Comparison of ENCODE assay signal across 25 cellular contexts in genomic region chr1:3495776-3496745, GRCh38. TPM values are rescaled to one million over a fixed set of nuclear protein-coding genes. Genes with fewer than 3 reads are reported as not detected.
DNase-seq lines count a peak whose midpoint lies in the region; ATAC-seq and TF ChIP-seq lines count a peak whose summit lies in the region.
"Had no signal": no experiment of that assay in that cellular context is flagged by ENCODE, and none has a peak within 500 bp of the region (broad histone marks: within the 10 kb centered on the region; RNA-seq: fewer than 3 reads in every experiment).

No MANE protein-coding gene starts in this region.

- TF ChIP-seq CTCF in HEK293 (tag by site-specific recombination; IDR thresholded peaks at IDR 0.05): no peak

- in situ Hi-C loops in ACHN (cut with HindIII; ENCODE audit: low pct_ligation_motif_present, low pct_unique_long_range_greater_than_20kb, low sequenced_read_pairs): no loop called here

- CTCF ChIA-PET in HEK293 (lab: Yijun Ruan, JAX): interaction anchor here (0.6 kb wide), 1 partner anchor 30 kb away, joined by 4 read pairs; no protein-coding TSS in a partner anchor

- H3K27ac ChIP-seq in HEK293 (ENCODE audit: extremely low read depth, low read depth, low read length): no peak overlapping the region
- H3K27ac ChIP-seq: skin epidermis, tibial artery had no signal

- intact Hi-C loops in left cardiac atrium (cut with DNase I): loop anchor here in 1 of 2 donors (10.0 kb wide), 1 partner anchor 229 kb away; no protein-coding TSS in a partner anchor

- H3K9me3 ChIP-seq in HEK293 (ENCODE audit: control insufficient read depth, insufficient read depth, low read depth, low read length): no peaks in the 10 kb centered on the region
- H3K9me3 ChIP-seq: A549, SK-N-SH, tibial artery had no signal

- no peaks in the 10 kb centered on the region for H3K4me1 ChIP-seq in HEK293 (ENCODE audit: control insufficient read depth, insufficient read depth, low read length)

- no peak overlapping the region for H3K4me3 ChIP-seq in HEK293 (ENCODE audit: low read depth, low read length)
- H3K4me3 ChIP-seq: A549, dorsolateral prefrontal cortex, GM12878, skin epidermis, tibial artery had no signal

- no peaks in the 10 kb centered on the region for H3K36me3 ChIP-seq in HEK293 (ENCODE audit: control insufficient read depth in 2 of 2, insufficient read depth in 1 of 2, low read length in 2 of 2)

- POLR2A ChIA-PET in HEK293 (lab: Yijun Ruan, JAX): no interaction called here

- peak; percentile 60 for DNase-seq in ACHN
- DNase-seq in T1000 (lab: John Stamatoyannopoulos, UW): peak; percentile 36
- peak; percentile 72 for DNase-seq in kidney tubule cell (ENCODE audit: low spot score)
- DNase-seq in NCI-H1105 treated with DMSO at 0.1 percent for 48 hours (lab: John Stamatoyannopoulos, UW): no peak
- DNase-seq in left cardiac atrium: no peak
- DNase-seq in CD1c-positive myeloid dendritic cell (ENCODE audit: extremely low spot score): no peak
- no peak for DNase-seq in NCI-H2107 (lab: John Stamatoyannopoulos, UW)
- DNase-seq: activated gamma-delta T cell; activated naive CD8-positive, alpha-beta T cell treated with anti-CD3 and anti-CD28 coated beads, Interleukin-2, amount 10 ng/mL, durations not matched to agents 7 days and 5 days; DMS79; dorsolateral prefrontal cortex; HFFc6; naive thymus-derived CD4-positive, alpha-beta T cell; NCI-H1092; NCI-H187 treated with DMSO at 0.1 percent for 48 hours; NCI-H526 treated with DMSO at 0.1 percent for 48 hours; nucleus accumbens; SK-N-SH; stimulated activated CD8-positive, alpha-beta memory T cell treated with anti-CD3 and anti-CD28 coated beads, Interleukin-4, amount 100 ng/mL, for 48 hours; T-helper 17 cell; tibial artery had no signal

- ATAC-seq in left cardiac atrium: no peak
- ATAC-seq: A549; GM12878; naive thymus-derived CD4-positive, alpha-beta T cell; T-helper 17 cell had no signal

TF ChIP-seq in HEK293, 187 proteins besides CTCF, POLR2A, EP300 and RAD21:
- peak; percentile 76 for TF ChIP-seq ZFHX2 (tag by site-specific recombination; conservative IDR thresholded peaks at IDR 0.05)
- no peak for TF ChIP-seq ZNF10 (tag by site-specific recombination; IDR thresholded peaks at IDR 0.05)
- TF ChIP-seq EGR2 (tag by site-specific recombination; IDR thresholded peaks at IDR 0.05; ENCODE audit: low read depth): peak; percentile 67
- no peak for TF ChIP-seq ZSCAN23 (tag by site-specific recombination; IDR thresholded peaks at IDR 0.05)
- TF ChIP-seq KLF1 (tag by site-specific recombination; IDR thresholded peaks at IDR 0.05): 0 out of 2 replicates have a peak, but pooled peaks have one; percentile 30
- peak; percentile 55; the same call in 1 of the 2 replicates for TF ChIP-seq GLIS2 (tag by site-specific recombination; IDR thresholded peaks at IDR 0.05)
- peak; percentile 80 for TF ChIP-seq GLIS1 (tag by site-specific recombination; IDR thresholded peaks at IDR 0.05)
- no peak for TF ChIP-seq BCL11A (tag by site-specific recombination; IDR thresholded peaks at IDR 0.05; ENCODE audit: low read depth)
- TF ChIP-seq ZNF624 (tag by site-specific recombination; IDR thresholded peaks at IDR 0.05): no peak
- no peak for TF ChIP-seq ZNF146 (tag by site-specific recombination; IDR thresholded peaks at IDR 0.05)
- TF ChIP-seq ZNF121 (tag by site-specific recombination; IDR thresholded peaks at IDR 0.05): no peak
- no peak for TF ChIP-seq ZNF221 (tag by site-specific recombination; IDR thresholded peaks at IDR 0.05; ENCODE audit: borderline replicate concordance)
- TF ChIP-seq ZNF488 (tag by site-specific recombination; IDR thresholded peaks at IDR 0.05): no peak
- TF ChIP-seq ZNF132 (tag by site-specific recombination; IDR thresholded peaks at IDR 0.05; ENCODE audit: borderline replicate concordance): no peak
- peak; percentile 91 for TF ChIP-seq ZIC2 (tag by site-specific recombination; IDR thresholded peaks at IDR 0.05)
- no peak for TF ChIP-seq ZNF580 (tag by site-specific recombination; IDR thresholded peaks at IDR 0.05)
- no peak for TF ChIP-seq MZF1 (tag by site-specific recombination; IDR thresholded peaks at IDR 0.05; ENCODE audit: borderline replicate concordance)
- TF ChIP-seq ZNF776 (tag by site-specific recombination; IDR thresholded peaks at IDR 0.05; ENCODE audit: borderline replicate concordance): no peak
- TF ChIP-seq RBAK (tag by site-specific recombination; IDR thresholded peaks at IDR 0.05): no peak
- TF ChIP-seq ZNF768 (tag by site-specific recombination; IDR thresholded peaks at IDR 0.05): no peak
- no peak for TF ChIP-seq ZNF292 (tag by site-specific recombination; IDR thresholded peaks at IDR 0.05; ENCODE audit: borderline replicate concordance, low read depth)

RNA-seq across cellular contexts. Expression of gene ARHGEF16, which starts 41.6 kb away (rescaled TPM):
- 1 to 10 TPM in 1 of 2 donors, under 1 TPM in 1; 0.68 to 2.3 TPM for total RNA-seq in left cardiac atrium
- total RNA-seq: activated naive CD8-positive, alpha-beta T cell treated with anti-CD3 and anti-CD28 coated beads, Interleukin-2, amount 10 ng/mL, durations not matched to agents 7 days and 5 days; GM12878 had no signal

Comparison
In these comparisons a context has a peak if more than half of its experiments do, and no peak if none do; other contexts are left out.
1. DNase-seq: peak in ACHN (single experiment), T1000 (single experiment) and kidney tubule cell (single experiment); none in NCI-H1105 treated with DMSO at 0.1 percent for 48 hours (single experiment), left cardiac atrium (single experiment), CD1c-positive myeloid dendritic cell (single experiment) and NCI-H2107 (single experiment).